ENCODE assay signal across 26 cellular contexts in genomic region chr1:51621161-51621560, GRCh38. TPM values are rescaled to one million over a fixed set of nuclear protein-coding genes. Genes with fewer than 3 reads are reported as not detected.
A peak's percentile ranks its signal among the peaks of the same experiment; 100 is the strongest.
DNase-seq lines count a peak whose midpoint lies in the region; ATAC-seq and TF ChIP-seq lines count a peak whose summit lies in the region.
"Had no signal": no experiment of that assay in that cellular context is flagged by ENCODE, and none has a peak within 500 bp of the region (broad histone marks: within the 10 kb centered on the region; RNA-seq: fewer than 3 reads in every experiment).

No MANE protein-coding gene starts in this region.

- H3K9ac ChIP-seq in HUES64 (ENCODE audit: low read depth, low read length) (no peak overlapping the region), trophoblast cell (ENCODE audit: low read length) (no peak overlapping the region)
- H3K9ac ChIP-seq: BLaER1 treated with 17β-estradiol and CSF1 and Interleukin-3, amounts not matched to agents 10 nM and 100 nM had no signal

- no peak overlapping the region for H3K18ac ChIP-seq in trophoblast cell (ENCODE audit: low read length)

- H3K9me3 Mint-ChIP-seq in chondrocyte (ENCODE audit: low read depth) = no peaks in the 10 kb centered on the region
- H3K9me3 Mint-ChIP-seq: activated T-cell treated with anti-CD3 and anti-CD28 coated beads, Interleukin-2, amount 50 U/mL, for 24 hours; IgD-negative memory B cell; memory B cell; stimulated activated naive B cell treated with anti-CD40 and anti-IgM and Interleukin-4, amounts not matched to agents 10 μg/mL and 1 μg/mL and 100 μg/mL, for 72 hours; T-helper 1 cell treated with Interleukin-12 subunit alpha and Interleukin-12 subunit beta and Interleukin-4 antibody, amounts not matched to agents 30 μg/mL and 1 μg/mL, for 36 hours had no signal

- H2AK5ac ChIP-seq in trophoblast cell (ENCODE audit: low read length) = no peak overlapping the region

- no peak for TF ChIP-seq POLR2A in body of pancreas (IDR thresholded peaks at IDR 0.05)

- peak overlapping the region; percentile 58 for H2BK12ac ChIP-seq in trophoblast cell (ENCODE audit: low read length)

- H3K14ac ChIP-seq in trophoblast cell (ENCODE audit: low read length) = no peak overlapping the region

- intact Hi-C loops in body of pancreas (cut with DNase I) = no loop called here

- peak overlapping the region; percentile 42 for H2BK5ac ChIP-seq in trophoblast cell (ENCODE audit: low read depth, low read length, poor library complexity)

- H3K4me2 ChIP-seq in trophoblast cell (ENCODE audit: low read length) = peak overlapping the region; percentile 31

- H4K12ac ChIP-seq in trophoblast cell (ENCODE audit: low read depth, low read length) = no peak overlapping the region

- no peak overlapping the region for H4K8ac ChIP-seq in trophoblast cell (ENCODE audit: low read depth, low read length)

- H3K9me3 ChIP-seq in HUES64 (ENCODE audit: insufficient read depth, low read depth, low read length) = no peaks in the 10 kb centered on the region
- H3K9me3 ChIP-seq in trophoblast cell (ENCODE audit: insufficient read depth, low read depth, low read length) = no peaks in the 10 kb centered on the region
- no peaks in the 10 kb centered on the region for H3K9me3 ChIP-seq in body of pancreas
- H3K9me3 ChIP-seq: BLaER1 treated with 17β-estradiol and CSF1 and Interleukin-3, amounts not matched to agents 10 nM and 100 nM; MG63; spleen had no signal

- no peaks in the 10 kb centered on the region for H3K36me3 ChIP-seq in HUES64 (ENCODE audit: insufficient read depth, low read length)
- H3K36me3 ChIP-seq in trophoblast cell (ENCODE audit: control insufficient read depth in 1 of 2, insufficient read depth in 2 of 2, low read length in 2 of 2) = peaks cover 0 to 2% of the 10 kb centered on the region in 2 experiments
- H3K36me3 ChIP-seq in body of pancreas (replicated peaks in 1 of 2; ENCODE audit: insufficient read depth in 1 of 2, low read depth in 2 of 2) = no peaks in the 10 kb centered on the region
- H3K36me3 ChIP-seq: BLaER1 treated with 17β-estradiol and CSF1 and Interleukin-3, amounts not matched to agents 10 nM and 100 nM; MG63; spleen had no signal

- peak overlapping the region; percentile 69 for H4K91ac ChIP-seq in trophoblast cell (ENCODE audit: low read depth, low read length)

- 92% methylated on average over 7 of the region's 7 CpGs for WGBS in HUES64
- no CpG with 5 or more reads among the region's 7 CpGs for WGBS in trophoblast cell (ENCODE audit: extremely low coverage, insufficient coverage, insufficient read length)
- 92 to 94% methylated on average over 7 of the region's 7 CpGs for WGBS in body of pancreas, 2 donors

- DNase-seq in Daoy (ENCODE audit: low read depth) (peak; percentile 20), chondrocyte (ENCODE audit: low spot score) (no peak), trophoblast cell (peak; percentile 89 to 93), nucleus accumbens (lab: John Stamatoyannopoulos, UW) (no peak), T-helper 2 cell (no peak), body of pancreas (no peak)
- DNase-seq: activated CD4-positive, alpha-beta T cell treated with anti-CD3 and anti-CD28 coated beads for 4 hours; activated CD8-positive, alpha-beta memory T cell treated with anti-CD3 and anti-CD28 coated beads for 24 hours; activated T-cell treated with anti-CD3 and anti-CD28 coated beads, Interleukin-2, amount 50 U/mL, for 24 hours; Calu3; DND-41; MG63; NCI-H1436; NCI-H2171 treated with DMSO at 0.1 percent for 48 hours; NCI-H524; RPMI8226; spleen; stimulated activated CD4-positive, alpha-beta T cell treated with anti-CD3 and anti-CD28 coated beads, Interleukin-4, amount 100 ng/mL, for 1 hour; stimulated activated naive B cell treated with anti-CD40 and anti-IgM and Interleukin-4, amounts not matched to agents 10 μg/mL and 1 μg/mL and 100 μg/mL, for 72 hours had no signal

- H3K27ac ChIP-seq in HUES64 (ENCODE audit: low read depth, low read length) (peak overlapping the region; percentile 51; the same call in 1 of the 2 replicates), trophoblast cell (ENCODE audit: low read depth, low read length) (peak overlapping the region; percentile 69), body of pancreas (no peak overlapping the region)
- H3K27ac ChIP-seq: BLaER1 treated with 17β-estradiol and CSF1 and Interleukin-3, amounts not matched to agents 10 nM and 100 nM; SK-N-MC had no signal

- H3K4me3 ChIP-seq in HUES64 (ENCODE audit: low read length) = no peak overlapping the region
- no peak overlapping the region for H3K4me3 ChIP-seq in trophoblast cell (ENCODE audit: low read depth, low read length)
- H3K4me3 ChIP-seq in body of pancreas = no peak overlapping the region
- H3K4me3 ChIP-seq: BLaER1 treated with 17β-estradiol and CSF1 and Interleukin-3, amounts not matched to agents 10 nM and 100 nM; MG63; SK-N-MC; spleen had no signal

- H3K4ac ChIP-seq in trophoblast cell (ENCODE audit: low read depth, low read length) = peak overlapping the region; percentile 56

- H3K27ac Mint-ChIP-seq in chondrocyte (ENCODE audit: unreplicated experiment) = peak overlapping the region; percentile 34
- H3K27ac Mint-ChIP-seq: activated T-cell treated with anti-CD3 and anti-CD28 coated beads, Interleukin-2, amount 50 U/mL, for 24 hours; IgD-negative memory B cell; memory B cell; stimulated activated naive B cell treated with anti-CD40 and anti-IgM and Interleukin-4, amounts not matched to agents 10 μg/mL and 1 μg/mL and 100 μg/mL, for 72 hours; T-helper 1 cell treated with Interleukin-12 subunit alpha and Interleukin-12 subunit beta and Interleukin-4 antibody, amounts not matched to agents 30 μg/mL and 1 μg/mL, for 36 hours had no signal

- ATAC-seq in HG02973 (IDR thresholded peaks at IDR 0.05; ENCODE audit: unreplicated experiment) (no peak), body of pancreas (no peak)
- ATAC-seq: stimulated activated naive B cell treated with anti-CD40 and anti-IgM and Interleukin-4, amounts not matched to agents 10 μg/mL and 1 μg/mL and 100 μg/mL, for 72 hours had no signal

- no peaks in the 10 kb centered on the region for H3K27me3 Mint-ChIP-seq in chondrocyte (ENCODE audit: low read depth)
- H3K27me3 Mint-ChIP-seq: activated T-cell treated with anti-CD3 and anti-CD28 coated beads, Interleukin-2, amount 50 U/mL, for 24 hours; IgD-negative memory B cell; memory B cell; stimulated activated naive B cell treated with anti-CD40 and anti-IgM and Interleukin-4, amounts not matched to agents 10 μg/mL and 1 μg/mL and 100 μg/mL, for 72 hours had no signal

- no peak overlapping the region for H2BK120ac ChIP-seq in trophoblast cell (ENCODE audit: insufficient read depth, low read length, poor library complexity)

- TF ChIP-seq CTCF in chondrocyte (IDR thresholded peaks at IDR 0.05) (no peak), body of pancreas (IDR thresholded peaks at IDR 0.05) (no peak)

- peaks cover 15% of the 10 kb centered on the region for H3K79me1 ChIP-seq in trophoblast cell (ENCODE audit: low read length)

- peaks cover 22% of the 10 kb centered on the region for H3K79me2 ChIP-seq in trophoblast cell (ENCODE audit: control insufficient read depth, insufficient read depth, low read length, poor library complexity)

- H3K23ac ChIP-seq in trophoblast cell (ENCODE audit: low read length) = no peak overlapping the region

- H3K27me3 ChIP-seq in HUES64 (ENCODE audit: insufficient read depth, low read length) = no peaks in the 10 kb centered on the region
- no peaks in the 10 kb centered on the region for H3K27me3 ChIP-seq in trophoblast cell (ENCODE audit: insufficient read depth, low read length)
- no peaks in the 10 kb centered on the region for H3K27me3 ChIP-seq in body of pancreas
- H3K27me3 ChIP-seq: BLaER1 treated with 17β-estradiol and CSF1 and Interleukin-3, amounts not matched to agents 10 nM and 100 nM; MG63; spleen had no signal

- peaks cover 2% of the 10 kb centered on the region for H3K36me3 Mint-ChIP-seq in chondrocyte (ENCODE audit: low read depth)
- H3K36me3 Mint-ChIP-seq: stimulated activated naive B cell treated with anti-CD40 and anti-IgM and Interleukin-4, amounts not matched to agents 10 μg/mL and 1 μg/mL and 100 μg/mL, for 72 hours had no signal

- H3K4me3 Mint-ChIP-seq in chondrocyte (ENCODE audit: unreplicated experiment) = no peak overlapping the region
- H3K4me3 Mint-ChIP-seq: activated T-cell treated with anti-CD3 and anti-CD28 coated beads, Interleukin-2, amount 50 U/mL, for 24 hours; IgD-negative memory B cell; memory B cell; stimulated activated naive B cell treated with anti-CD40 and anti-IgM and Interleukin-4, amounts not matched to agents 10 μg/mL and 1 μg/mL and 100 μg/mL, for 72 hours; T-helper 1 cell treated with Interleukin-12 subunit alpha and Interleukin-12 subunit beta and Interleukin-4 antibody, amounts not matched to agents 30 μg/mL and 1 μg/mL, for 36 hours had no signal

- no peak overlapping the region for H2AFZ ChIP-seq in trophoblast cell (ENCODE audit: insufficient read depth, low read length, poor library complexity)

- H3K4me1 ChIP-seq in HUES64 (ENCODE audit: insufficient read depth, low read length) = peaks cover 29% of the 10 kb centered on the region
- H3K4me1 ChIP-seq in trophoblast cell (ENCODE audit: control insufficient read depth in 1 of 2, insufficient read depth in 2 of 2, low read length in 2 of 2) = peaks cover 2 to 13% of the 10 kb centered on the region in 2 experiments
- H3K4me1 ChIP-seq in body of pancreas = peaks cover 39% of the 10 kb centered on the region

- peaks cover 68% of the 10 kb centered on the region for H3K4me1 Mint-ChIP-seq in chondrocyte (ENCODE audit: low read depth)

RNA-seq across cellular contexts. Expression of gene OSBPL9, which starts 4.3 kb away (rescaled TPM):
- 42.2 and 47.7 TPM in 2 replicates for total RNA-seq in Daoy (2014; rRNA removed; shearing (Covaris generic))
- 60.0 TPM for polyA plus RNA-seq in HUES64 (2013, experiment 1 of 2)
- polyA plus RNA-seq in HUES64 (2013, experiment 2 of 2) = 70.1 TPM
- total RNA-seq in chondrocyte = 178 to 258 TPM (median 186 TPM) in 3 replicates
- polyA plus RNA-seq in trophoblast cell (2013) = 187 and 189 TPM in 2 replicates
- total RNA-seq in body of pancreas = 10 to 100 TPM; 25.1 to 89.0 TPM

Comparison
In these comparisons a context has a peak if more than half of its experiments do, and no peak if none do; other contexts are left out.
1. DNase-seq: peak in Daoy (single experiment) and trophoblast cell (2 of 2); none in chondrocyte (single experiment), nucleus accumbens (0 of 56), T-helper 2 cell (0 of 5) and body of pancreas (0 of 4).
2. H3K27ac ChIP-seq: peak in HUES64 (single experiment) and trophoblast cell (single experiment); none in body of pancreas (0 of 4).